In the genomic region with DNA sequence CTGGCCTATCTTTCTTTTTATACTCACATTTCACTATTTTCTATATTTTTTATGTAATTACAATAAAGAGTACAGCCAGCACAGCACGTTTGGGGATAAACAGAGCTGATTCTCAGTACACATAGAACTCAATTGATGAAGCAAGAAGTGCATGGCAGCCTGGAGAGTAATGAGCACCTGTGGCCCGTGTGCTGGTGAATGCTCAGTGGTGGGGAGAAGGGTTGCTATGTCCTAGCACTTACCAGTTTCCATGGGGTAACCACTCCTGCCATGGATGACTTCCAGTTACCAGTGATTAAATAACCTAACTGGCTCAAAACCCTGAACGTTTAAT, we compare ENCODE assay signal across 17 cellular contexts.
DNase-seq lines count a peak whose midpoint lies in the region; ATAC-seq and TF ChIP-seq lines count a peak whose summit lies in the region.
"Had no signal": no experiment of that assay in that cellular context is flagged by ENCODE, and none has a peak within 500 bp of the region (broad histone marks: within the 10 kb centered on the region; RNA-seq: fewer than 3 reads in every experiment).

No MANE protein-coding gene starts in this region.

- H3K36me3 Mint-ChIP-seq in nephron progenitor cell (ENCODE audit: low read depth): peaks cover 8% of the 10 kb centered on the region
- H3K36me3 Mint-ChIP-seq: CD4-positive, CD25-positive, alpha-beta regulatory T cell had no signal

- ATAC-seq in GM19351 (IDR thresholded peaks at IDR 0.05; ENCODE audit: unreplicated experiment) (no peak), right lobe of liver (no peak)

- H2AFZ ChIP-seq in mammary epithelial cell (ENCODE audit: low read depth, low read length) (peak overlapping the region; percentile 70), hepatocyte (no peak overlapping the region)

- no TSS peak for BruUV-seq in mammary epithelial cell (replicated peaks; lab: Mats Ljungman, UMichigan)

- H3K27ac ChIP-seq in left ventricle myocardium inferior (replicated peaks) (no peak overlapping the region), mammary epithelial cell (ENCODE audit: insufficient read depth, low read depth, low read length) (peak overlapping the region; percentile 93), hepatocyte (no peak overlapping the region), right lobe of liver (no peak overlapping the region)
- H3K27ac ChIP-seq: WERI-Rb-1 had no signal

- H3K27me3 Mint-ChIP-seq in nephron progenitor cell (ENCODE audit: low read depth, poor library complexity): peaks cover 5% of the 10 kb centered on the region
- H3K27me3 Mint-ChIP-seq: CD4-positive, CD25-positive, alpha-beta regulatory T cell had no signal

- H4K20me1 ChIP-seq in mammary epithelial cell (ENCODE audit: insufficient read depth, low read length) (no peaks in the 10 kb centered on the region), hepatocyte (ENCODE audit: insufficient read depth, poor library complexity, severe bottlenecking) (no peaks in the 10 kb centered on the region)

- no peaks in the 10 kb centered on the region for H3K36me3 ChIP-seq in left ventricle myocardium inferior
- no peaks in the 10 kb centered on the region for H3K36me3 ChIP-seq in mammary epithelial cell (ENCODE audit: insufficient read depth, low read length)
- no peaks in the 10 kb centered on the region for H3K36me3 ChIP-seq in hepatocyte (replicated peaks; ENCODE audit: insufficient read depth, low read depth)
- no peaks in the 10 kb centered on the region for H3K36me3 ChIP-seq in right lobe of liver
- H3K36me3 ChIP-seq: esophagus muscularis mucosa, WERI-Rb-1 had no signal

- peak overlapping the region; percentile 81 for H3K27ac Mint-ChIP-seq in nephron progenitor cell
- H3K27ac Mint-ChIP-seq: CD4-positive, CD25-positive, alpha-beta regulatory T cell had no signal

- H3K9me3 ChIP-seq in left ventricle myocardium inferior (replicated peaks): peaks cover 4% of the 10 kb centered on the region
- no peaks in the 10 kb centered on the region for H3K9me3 ChIP-seq in mammary epithelial cell (replicated peaks; ENCODE audit: insufficient read depth, low read length)
- H3K9me3 ChIP-seq in hepatocyte (ENCODE audit: low read depth): no peaks in the 10 kb centered on the region
- no peaks in the 10 kb centered on the region for H3K9me3 ChIP-seq in right lobe of liver
- H3K9me3 ChIP-seq: esophagus muscularis mucosa had no signal

- H3K79me2 ChIP-seq in mammary epithelial cell (ENCODE audit: insufficient read depth, low read length) (no peaks in the 10 kb centered on the region), hepatocyte (no peaks in the 10 kb centered on the region)

- dilution Hi-C loops in mammary epithelial cell (cut with HindIII; ENCODE audit: low sequenced_read_pairs): no loop called here

- CTCF ChIA-PET in mammary epithelial cell (lab: Charles Lee; ENCODE audit: low non-redundant PET): interaction anchor here (1.1 kb wide), 1 partner anchor 75 kb away, joined by 9 read pairs; no protein-coding TSS in a partner anchor

- no peak overlapping the region for H3K9ac ChIP-seq in mammary epithelial cell (ENCODE audit: insufficient read depth, low read length)

- H3K4me1 ChIP-seq in left ventricle myocardium inferior (peaks cover 13% of the 10 kb centered on the region), mammary epithelial cell (ENCODE audit: insufficient read depth, low read length) (peaks cover 30% of the 10 kb centered on the region), hepatocyte (ENCODE audit: insufficient read depth) (no peaks in the 10 kb centered on the region), right lobe of liver (peaks cover 0 to 23% (median 7%) of the 10 kb centered on the region in 4 donors)

- H3K9me2 ChIP-seq in hepatocyte (replicated peaks; ENCODE audit: insufficient read depth): no peaks in the 10 kb centered on the region

- 0% methylated on average over 3 of the region's 3 CpGs for WGBS in mammary epithelial cell (ENCODE audit: low coverage, missing lambda C conversion rate)
- 36% methylated on average over 3 of the region's 3 CpGs for WGBS in hepatocyte (ENCODE audit: low lambda C conversion rate, missing lambda C conversion rate)
- WGBS in right lobe of liver (ENCODE audit: insufficient coverage, low coverage, low lambda C conversion rate, missing lambda C conversion rate): 33% methylated on average over 3 of the region's 3 CpGs

- no peak for TF ChIP-seq POLR2A in right lobe of liver (IDR thresholded peaks at IDR 0.05)

- in situ Hi-C loops in mammary epithelial cell (cut with MboI; ENCODE audit: low sequenced_read_pairs in 2 of 2): no loop called here

- no peak for DNase-seq in left ventricle myocardium inferior
- DNase-seq in cardiac septum (ENCODE audit: low spot score): no peak
- DNase-seq in mammary epithelial cell: no peak
- no peak for DNase-seq in nephron progenitor cell
- no peak for DNase-seq in hepatocyte (ENCODE audit: low spot score)
- no peak for DNase-seq in right lobe of liver
- no peak for DNase-seq in medulla oblongata (ENCODE audit: extremely low spot score)
- DNase-seq: activated CD4-positive, alpha-beta T cell treated with anti-CD3 and anti-CD28 coated beads, Interleukin-2, amount 50 U/mL, for 48 hours; activated gamma-delta T cell; CD4-positive, CD25-positive, alpha-beta regulatory T cell; GDM1; KG1; T-helper 2 cell; WERI-Rb-1 had no signal

- TF ChIP-seq CTCF in left ventricle myocardium inferior (IDR thresholded peaks at IDR 0.05; ENCODE audit: borderline replicate concordance) (peak; percentile 23), mammary epithelial cell (conservative IDR thresholded peaks at IDR 0.05 in 1 of 2, IDR thresholded peaks at IDR 0.05 in 1 of 2; ENCODE audit: extremely low read depth in 1 of 2, insufficient read depth in 1 of 2, low read depth in 1 of 2, low read length in 2 of 2) (no peak), nephron progenitor cell (IDR thresholded peaks at IDR 0.05) (peak; percentile 14), hepatocyte (IDR thresholded peaks at IDR 0.05; ENCODE audit: poor library complexity) (no peak), right lobe of liver (IDR thresholded peaks at IDR 0.05) (no peak)

- H3K27me3 ChIP-seq in left ventricle myocardium inferior (ENCODE audit: low read depth): peaks cover 6% of the 10 kb centered on the region
- H3K27me3 ChIP-seq in mammary epithelial cell (ENCODE audit: insufficient read depth, low read length): no peaks in the 10 kb centered on the region
- no peaks in the 10 kb centered on the region for H3K27me3 ChIP-seq in hepatocyte
- H3K27me3 ChIP-seq in right lobe of liver: no peaks in the 10 kb centered on the region
- H3K27me3 ChIP-seq: esophagus muscularis mucosa had no signal

- no peak overlapping the region for H3K4me3 ChIP-seq in left ventricle myocardium inferior
- peak overlapping the region in 1 of 3 experiments; percentile 47 for H3K4me3 ChIP-seq in mammary epithelial cell (replicated peaks in 1 of 3; ENCODE audit: insufficient read depth in 1 of 3, low read depth in 2 of 3, low read length in 3 of 3)
- no peak overlapping the region for H3K4me3 ChIP-seq in hepatocyte
- H3K4me3 ChIP-seq in right lobe of liver: no peak overlapping the region
- H3K4me3 ChIP-seq: esophagus muscularis mucosa had no signal

- H3K4me2 ChIP-seq in mammary epithelial cell (ENCODE audit: insufficient read depth, low read depth, low read length) (peak overlapping the region; percentile 52), hepatocyte (no peak overlapping the region)

- H3K4me1 Mint-ChIP-seq in nephron progenitor cell: peaks cover 20% of the 10 kb centered on the region
- H3K4me1 Mint-ChIP-seq: CD4-positive, CD25-positive, alpha-beta regulatory T cell had no signal

- H3K4me3 Mint-ChIP-seq in nephron progenitor cell: no peak overlapping the region
- H3K4me3 Mint-ChIP-seq: CD4-positive, CD25-positive, alpha-beta regulatory T cell; neural crest cell had no signal

- intact Hi-C loops in left ventricle myocardium inferior (cut with micrococcal nuclease) (no loop called here), cardiac septum (cut with DNase I) (no loop called here), mammary epithelial cell (cut with micrococcal nuclease) (loop anchor here (2.0 to 5.0 kb wide), 2 partner anchors 74 to 625 kb away; partner anchors contain the start of gene PLEKHG5), right lobe of liver (cut with DNase I) (no loop called here)

- peaks cover 33% of the 10 kb centered on the region for H3K9me3 Mint-ChIP-seq in nephron progenitor cell
- H3K9me3 Mint-ChIP-seq: neural crest cell had no signal

Comparison
In these comparisons a context has a peak if more than half of its experiments do, and no peak if none do; other contexts are left out.
1. CTCF ChIP-seq: peak in left ventricle myocardium inferior (single experiment) and nephron progenitor cell (single experiment); none in mammary epithelial cell (0 of 2), hepatocyte (single experiment) and right lobe of liver (0 of 4).